ENCODE assay signal across 8 cellular contexts in genomic region chr17:2854662-2855061, GRCh38. TPM values are rescaled to one million over a fixed set of nuclear protein-coding genes. Genes with fewer than 3 reads are reported as not detected.
DNase-seq lines count a peak whose midpoint lies in the region; ATAC-seq and TF ChIP-seq lines count a peak whose summit lies in the region.

No MANE protein-coding gene starts in this region.

- H3K36me3 ChIP-seq in ES-I3 (ENCODE audit: insufficient read depth, low read length) = no peaks in the 10 kb centered on the region

- peak overlapping the region; percentile 97 for H3K4me3 Mint-ChIP-seq in glutamatergic neuron (ENCODE audit: unreplicated experiment)

- peaks cover 17% of the 10 kb centered on the region for H3K4me1 ChIP-seq in ES-I3 (ENCODE audit: insufficient read depth, low read length)

- H3K27me3 Mint-ChIP-seq in glutamatergic neuron (ENCODE audit: unreplicated experiment) = peaks cover 8% of the 10 kb centered on the region

- TF ChIP-seq CTCF in glutamatergic neuron (IDR thresholded peaks at IDR 0.05; ENCODE audit: partially characterized antibody, unreplicated experiment) (no peak), retinal pigment epithelial cell (conservative IDR thresholded peaks at IDR 0.05; ENCODE audit: low read depth, low read length) (no peak)

- peaks cover 13% of the 10 kb centered on the region for H3K9me3 Mint-ChIP-seq in glutamatergic neuron (ENCODE audit: unreplicated experiment)

- peak overlapping the region; percentile 37 for H3K4me3 ChIP-seq in retinal pigment epithelial cell (ENCODE audit: low read length)

- no peaks in the 10 kb centered on the region for H3K9me3 ChIP-seq in ES-I3 (ENCODE audit: control insufficient read depth, insufficient read depth, low read length)

- H3K9ac ChIP-seq in ES-I3 (ENCODE audit: low read depth, low read length) = peak overlapping the region; percentile 81

- peaks cover 32% of the 10 kb centered on the region for H3K4me1 Mint-ChIP-seq in glutamatergic neuron (ENCODE audit: low read depth, unreplicated experiment)

- peak overlapping the region; percentile 91 for H3K27ac Mint-ChIP-seq in glutamatergic neuron (ENCODE audit: unreplicated experiment)

- H3K36me3 Mint-ChIP-seq in glutamatergic neuron (ENCODE audit: unreplicated experiment) = no peaks in the 10 kb centered on the region

- DNase-seq in SK-MEL-5 (ENCODE audit: low read depth, low spot score) (peak; percentile 54), glutamatergic neuron (peak; percentile 48), retinal pigment epithelial cell (ENCODE audit: low read depth) (no peak), amniotic stem cell (lab: John Stamatoyannopoulos, UW) (no peak), NK-92 (lab: John Stamatoyannopoulos, UW; ENCODE audit: unreplicated experiment) (no peak), dedifferentiated amniotic fluid mesenchymal stem cell (ENCODE audit: extremely low spot score) (no peak)

- in situ Hi-C loops in SK-MEL-5 (cut with HindIII; ENCODE audit: low pct_unique_long_range_greater_than_20kb, low sequenced_read_pairs) = loop anchor here (25.0 kb wide), 1 partner anchor 158 kb away; no protein-coding TSS in a partner anchor

- no peak for ATAC-seq in GM18870 (IDR thresholded peaks at IDR 0.05; ENCODE audit: unreplicated experiment)

RNA-seq across cellular contexts. Expression of gene RAP1GAP2, which starts 58.4 kb away (rescaled TPM):
- total RNA-seq in SK-MEL-5 (2014; rRNA removed; shearing (Covaris generic)) = 1.7 and 2.0 TPM in 2 replicates
- 3.8 and 4.0 TPM in 2 replicates for polyA plus RNA-seq in SK-MEL-5 (2015; cell fraction: cytosol; rRNA removed)
- polyA plus RNA-seq in SK-MEL-5 (2015; cell fraction: nucleus; rRNA removed) = 5.4 and 5.5 TPM in 2 replicates
- total RNA-seq in glutamatergic neuron (ENCODE audit: unreplicated experiment) = 86.0 TPM

Comparison
In these comparisons a context has a peak if more than half of its experiments do, and no peak if none do; other contexts are left out.
1. DNase-seq: peak in SK-MEL-5 (single experiment) and glutamatergic neuron (single experiment); none in retinal pigment epithelial cell (single experiment), amniotic stem cell (single experiment), NK-92 (single experiment) and dedifferentiated amniotic fluid mesenchymal stem cell (single experiment).
2. RNA of gene RAP1GAP2, which starts 58.4 kb away (total RNA-seq): 86.0 TPM in glutamatergic neuron (single experiment); 1.7 to 2.0 TPM in SK-MEL-5; every median in the first group is over 10 times any median in the second.